Comparison of ENCODE assay signal across 29 cellular contexts in genomic region chr18:7619676-7620075, GRCh38. TPM values are rescaled to one million over a fixed set of nuclear protein-coding genes. Genes with fewer than 3 reads are reported as not detected.
A peak's percentile ranks its signal among the peaks of the same experiment; 100 is the strongest.
DNase-seq lines count a peak whose midpoint lies in the region; FAIRE-seq and TF ChIP-seq lines count a peak whose summit lies in the region.
"Had no signal": no experiment of that assay in that cellular context is flagged by ENCODE, and none has a peak within 500 bp of the region (broad histone marks: within the 10 kb centered on the region; RNA-seq: fewer than 3 reads in every experiment).

No MANE protein-coding gene starts in this region.

- H3K27ac ChIP-seq in SJSA1 (peak overlapping the region; percentile 86), skeletal muscle tissue (ENCODE audit: low read depth, low read length) (no peak overlapping the region), transverse colon (no peak overlapping the region), stomach (no peak overlapping the region)
- H3K27ac ChIP-seq: epithelial cell of prostate, HL-60, PC-9, spleen had no signal

- TF ChIP-seq CTCF in transverse colon (IDR thresholded peaks at IDR 0.05) (no peak), stomach (IDR thresholded peaks at IDR 0.05) (no peak)

- peaks cover 37% of the 10 kb centered on the region for H3K4me1 ChIP-seq in SJSA1 (replicated peaks)
- peaks cover 39 to 53% (median 39%) of the 10 kb centered on the region in 3 donors for H3K4me1 ChIP-seq in skeletal muscle tissue (ENCODE audit: control insufficient read depth in 3 of 3, insufficient read depth in 3 of 3, low read length in 3 of 3)
- peaks cover 0 to 26% (median 10%) of the 10 kb centered on the region in 4 donors for H3K4me1 ChIP-seq in transverse colon
- H3K4me1 ChIP-seq in stomach = peaks cover 5 to 53% (median 26%) of the 10 kb centered on the region in 4 donors

- H3K36me3 ChIP-seq in SJSA1 (no peaks in the 10 kb centered on the region), skeletal muscle tissue (ENCODE audit: control insufficient read depth in 3 of 3, insufficient read depth in 3 of 3, low read length in 3 of 3) (no peaks in the 10 kb centered on the region), transverse colon (no peaks in the 10 kb centered on the region), stomach (no peaks in the 10 kb centered on the region)
- H3K36me3 ChIP-seq: spleen had no signal

- 82 to 89% methylated on average over 6 to 7 of the region's 7 CpGs for WGBS in transverse colon (ENCODE audit: low coverage in 1 of 2), 2 donors
- WGBS in stomach, 5 donors = 79 to 88% (median 83%) methylated on average over 7 of the region's 7 CpGs

- intact Hi-C loops in transverse colon (cut with DNase I; ENCODE audit: low total_unique reads) = no loop called here
- intact Hi-C loops in stomach (cut with DNase I; ENCODE audit: low total_unique reads) = no loop called here

- no peak overlapping the region for H3K9ac ChIP-seq in skeletal muscle tissue (ENCODE audit: low read depth in 1 of 3, low read length in 3 of 3)

- H3K9me3 ChIP-seq in SJSA1 (replicated peaks) = no peaks in the 10 kb centered on the region
- H3K9me3 ChIP-seq in skeletal muscle tissue (ENCODE audit: control insufficient read depth in 3 of 3, low read length in 3 of 3) = no peaks in the 10 kb centered on the region
- no peaks in the 10 kb centered on the region for H3K9me3 ChIP-seq in transverse colon
- H3K9me3 ChIP-seq in stomach = no peaks in the 10 kb centered on the region
- H3K9me3 ChIP-seq: spleen had no signal

- DNase-seq in GM03348 (ENCODE audit: low spot score) (peak; percentile 14), SJSA1 (ENCODE audit: low read depth in 1 of 2, low spot score in 2 of 2) (no peak), glomerular visceral epithelial cell (ENCODE audit: extremely low spot score) (peak; percentile 27), transverse colon (no peak), SW 1271 (lab: John Stamatoyannopoulos, UW) (no peak), frontal cortex (ENCODE audit: low spot score in 2 of 2) (no peak), stomach (no peak)
- DNase-seq: activated CD4-positive, alpha-beta T cell treated with anti-CD3 and anti-CD28 coated beads, Interleukin-2, amount 10 ng/mL, durations not matched to agents 7 days and 5 days; activated T-cell treated with anti-CD3 and anti-CD28 coated beads, Interleukin-2, amount 50 U/mL, for 4 hours; DMS79; effector CD8-positive, alpha-beta T cell; hippocampal formation; Karpas-422; left cardiac atrium; NCI-H1048; NCI-H1694; NCI-H2171 treated with DMSO at 0.1 percent for 48 hours; NCI-H524; NK-92 treated with Interleukin-12 subunit alpha and Interleukin-12 subunit beta, amount 100 ng/mL, for 24 hours; nucleus accumbens; PC-9; SHP77 treated with DMSO at 0.1 percent for 48 hours; spleen; stimulated activated CD4-positive, alpha-beta T cell treated with anti-CD3 and anti-CD28 coated beads, Interleukin-2, amount 100 ng/mL, for 48 hours; T1000 had no signal

- FAIRE-seq in frontal cortex (lab: Jason Lieb, UNC) = no peak
- FAIRE-seq: GM18507 had no signal

- TF ChIP-seq POLR2A in transverse colon (IDR thresholded peaks at IDR 0.05) (no peak), stomach (IDR thresholded peaks at IDR 0.05) (no peak)

- TF ChIP-seq EP300 in transverse colon (IDR thresholded peaks at IDR 0.05; ENCODE audit: low read depth) (no peak), stomach (IDR thresholded peaks at IDR 0.05) (no peak)

- no peak overlapping the region for H3K4me3 ChIP-seq in SJSA1
- peak overlapping the region in 2 of 3 donors; percentile 19 to 33 for H3K4me3 ChIP-seq in skeletal muscle tissue (ENCODE audit: low read length in 3 of 3)
- H3K4me3 ChIP-seq in transverse colon = no peak overlapping the region
- H3K4me3 ChIP-seq in stomach = no peak overlapping the region
- H3K4me3 ChIP-seq: PC-9, spleen had no signal

- H3K27me3 ChIP-seq in SJSA1 (replicated peaks) (no peaks in the 10 kb centered on the region), skeletal muscle tissue (ENCODE audit: control insufficient read depth in 3 of 3, insufficient read depth in 3 of 3, low read length in 3 of 3) (no peaks in the 10 kb centered on the region), transverse colon (no peaks in the 10 kb centered on the region), stomach (no peaks in the 10 kb centered on the region)
- H3K27me3 ChIP-seq: spleen had no signal

- in situ Hi-C loops in transverse colon (cut with MboI; ENCODE audit: low pct_ligation_motif_present in 1 of 4, low pct_unique_long_range_greater_than_20kb in 1 of 4, low sequenced_read_pairs in 3 of 4) = no loop called here

RNA-seq across cellular contexts. Expression of gene PTPRM, which starts 52.6 kb away (rescaled TPM):
- total RNA-seq in SJSA1 (2014; rRNA removed; shearing (Covaris generic)) = 33.1 and 68.3 TPM in 2 replicates
- total RNA-seq in skeletal muscle tissue (68.9 TPM), transverse colon (10 to 100 TPM; 22.5 to 92.5 (median 39.2) TPM), frontal cortex (102 TPM), stomach (100 to 1,000 TPM in 3 of 5 donors, 10 to 100 TPM in 2; 55.8 to 246 (median 116) TPM)
- 10 to 100 TPM in 1 of 3 donors, 1 to 10 TPM in 2; 7.5 to 24.4 (median 9.5) TPM for polyA plus RNA-seq in stomach

Comparison
In these comparisons a context has a peak if more than half of its experiments do, and no peak if none do; other contexts are left out.
1. DNase-seq: peak in GM03348 (single experiment) and glomerular visceral epithelial cell (single experiment); none in SJSA1 (0 of 2), transverse colon (single experiment), SW 1271 (0 of 2), frontal cortex (0 of 2) and stomach (single experiment).
2. H3K4me3 ChIP-seq: peak in skeletal muscle tissue (2 of 3); none in SJSA1 (single experiment), transverse colon (0 of 4) and stomach (0 of 4).